ENCODE assay signal across 17 cellular contexts in genomic region chr12:130860311-130860710, GRCh38.
"Had no signal": no experiment of that assay in that cellular context is flagged by ENCODE, and none has a peak within 500 bp of the region (broad histone marks: within the 10 kb centered on the region; RNA-seq: fewer than 3 reads in every experiment).

No MANE protein-coding gene starts in this region.

- H3K27me3 ChIP-seq: MG63 had no signal

- H3K27ac ChIP-seq: RWPE1 had no signal

- H3K36me3 ChIP-seq: MG63 had no signal

- DNase-seq: Karpas-422, KG1, MG63, NCI-H1092 treated with DMSO at 0.1 percent for 48 hours, NCI-H1436, NCI-H187, NCI-H2029, NCI-H2081 treated with DMSO at 0.1 percent for 48 hours, NCI-H2171, NCI-H524, NCI-H526 treated with DMSO at 0.1 percent for 48 hours, NCI-H774, PC-3, SHP77 had no signal

- H3K4me3 ChIP-seq: MG63 had no signal

- ATAC-seq: Panc1, PC-3, SK-N-SH treated with all-trans-retinoic acid at 6 μM for 48 hours had no signal
